Comparison of ENCODE assay signal across 22 cellular contexts in genomic region chr17:704111-704864, GRCh38. TPM values are rescaled to one million over a fixed set of nuclear protein-coding genes. Genes with fewer than 3 reads are reported as not detected.
DNase-seq lines count a peak whose midpoint lies in the region; ATAC-seq and TF ChIP-seq lines count a peak whose summit lies in the region.
"Had no signal": no experiment of that assay in that cellular context is flagged by ENCODE, and none has a peak within 500 bp of the region (broad histone marks: within the 10 kb centered on the region; RNA-seq: fewer than 3 reads in every experiment).

No MANE protein-coding gene starts in this region.

- TF ChIP-seq CTCF in right atrium auricular region (IDR thresholded peaks at IDR 0.05) (no peak), upper lobe of right lung (IDR thresholded peaks at IDR 0.05) (no peak)

- no peak for DNase-seq in Right ventricle myocardium inferior (ENCODE audit: missing footprints)
- no peak for DNase-seq in cardiac septum (ENCODE audit: low spot score)
- DNase-seq in right atrium auricular region (ENCODE audit: low spot score) = no peak
- DNase-seq in upper lobe of right lung = no peak
- DNase-seq in NCI-H526 treated with DMSO at 0.1 percent for 48 hours (lab: John Stamatoyannopoulos, UW) = no peak
- DNase-seq: ACHN; activated CD4-positive, alpha-beta T cell treated with anti-CD3 and anti-CD28 coated beads, Interleukin-2, amount 50 U/mL, for 4 hours; activated naive CD8-positive, alpha-beta T cell treated with anti-CD3 and anti-CD28 coated beads for 36 hours; brain microvascular endothelial cell; DND-41; foreskin melanocyte; hypothalamus; Kasumi-1; mucosa of descending colon; NCI-H1105 treated with DMSO at 0.1 percent for 48 hours; NCI-H2107; NCI-H69; SIG-M5; T-helper 2 cell had no signal

- H3K27me3 ChIP-seq in right atrium auricular region (no peaks in the 10 kb centered on the region), upper lobe of right lung (no peaks in the 10 kb centered on the region)
- H3K27me3 ChIP-seq: brain microvascular endothelial cell had no signal

- peak; percentile 54 for ATAC-seq in Right ventricle myocardium inferior
- peak; percentile 81 for ATAC-seq in SK-N-SH treated with all-trans-retinoic acid at 6 μM for 48 hours
- ATAC-seq in upper lobe of right lung = peak; percentile 74
- no peak for ATAC-seq in GM21529 (IDR thresholded peaks at IDR 0.05; ENCODE audit: unreplicated experiment)
- ATAC-seq in HG03025 (IDR thresholded peaks at IDR 0.05; ENCODE audit: low FRiP score, unreplicated experiment) = no peak
- ATAC-seq: mucosa of descending colon had no signal

- no peak overlapping the region for H3K4me3 ChIP-seq in right atrium auricular region
- H3K4me3 ChIP-seq in upper lobe of right lung = no peak overlapping the region
- H3K4me3 ChIP-seq: mucosa of descending colon had no signal

- peaks cover 0 to 29% of the 10 kb centered on the region in 2 donors for H3K4me1 ChIP-seq in right atrium auricular region
- peaks cover 13% of the 10 kb centered on the region for H3K4me1 ChIP-seq in upper lobe of right lung

- H3K27ac ChIP-seq in right atrium auricular region = peak overlapping the region; percentile 18 to 52
- no peak overlapping the region for H3K27ac ChIP-seq in upper lobe of right lung
- H3K27ac ChIP-seq: brain microvascular endothelial cell had no signal

- H3K9me3 ChIP-seq in right atrium auricular region = no peaks in the 10 kb centered on the region
- H3K9me3 ChIP-seq in upper lobe of right lung = no peaks in the 10 kb centered on the region
- H3K9me3 ChIP-seq: mucosa of descending colon had no signal

- intact Hi-C loops in Right ventricle myocardium inferior (cut with DNase I) (loop anchor here (5.0 kb wide), 1 partner anchor 562 kb away; a partner anchor contains a TSS), cardiac septum (cut with DNase I) (no loop called here), upper lobe of right lung (cut with DNase I) (no loop called here)

- H3K36me3 ChIP-seq in right atrium auricular region = peaks cover 13% of the 10 kb centered on the region
- peaks cover 40% of the 10 kb centered on the region for H3K36me3 ChIP-seq in upper lobe of right lung

TF ChIP-seq in SK-N-SH treated with all-trans-retinoic acid at 6 μM for 48 hours, 23 proteins besides CTCF, POLR2A, EP300 and RAD21:
- TF ChIP-seq ISL1 (CRISPR knock-in tag; IDR thresholded peaks at IDR 0.05) (0 out of 2 replicates have a peak, but pooled peaks have one; percentile 10), TCF4 (CRISPR knock-in tag; IDR thresholded peaks at IDR 0.05; ENCODE audit: borderline replicate concordance) (no peak)

RNA-seq across cellular contexts. Expression of gene VPS53, which starts 10.4 kb away (rescaled TPM):
- total RNA-seq in Right ventricle myocardium inferior (33.5 TPM), cardiac septum (44.5 TPM), right atrium auricular region (10 to 100 TPM; 11.3 to 17.9 TPM), upper lobe of right lung (79.5 TPM)

RNA-seq across cellular contexts. Expression of gene TLCD3A, which starts 28.1 kb away (rescaled TPM):
- total RNA-seq in Right ventricle myocardium inferior (2.5 TPM), cardiac septum (5.1 TPM), right atrium auricular region (1 to 10 TPM; 1.5 to 4.8 TPM), upper lobe of right lung (11.9 TPM)

RNA-seq across cellular contexts. Expression of gene GEMIN4, which starts 47.8 kb away (rescaled TPM):
- total RNA-seq in Right ventricle myocardium inferior (12.6 TPM), cardiac septum (10.9 TPM), right atrium auricular region (10 to 100 TPM in 1 of 2 donors, 1 to 10 TPM in 1; 8.2 to 19.7 TPM), upper lobe of right lung (23.0 TPM)

Comparison
In these comparisons a context has a peak if more than half of its experiments do, and no peak if none do; other contexts are left out.
1. ATAC-seq: peak in Right ventricle myocardium inferior (single experiment), SK-N-SH treated with all-trans-retinoic acid at 6 μM for 48 hours (single experiment) and upper lobe of right lung (single experiment); none in GM21529 (single experiment) and HG03025 (single experiment).